8 cellular contexts compared by ENCODE assay signal in genomic region chr1:116151739-116152576, GRCh38. TPM values are rescaled to one million over a fixed set of nuclear protein-coding genes. Genes with fewer than 3 reads are reported as not detected.
DNase-seq lines count a peak whose midpoint lies in the region; ATAC-seq and TF ChIP-seq lines count a peak whose summit lies in the region.

No MANE protein-coding gene starts in this region.

- DNase-seq in KBM-7 (peak; percentile 89), RWPE1 (ENCODE audit: low spot score) (peak; percentile 83), activated gamma-delta T cell treated with Interleukin-2 at 50 U/mL for 16 hours (peak; percentile 62), germinal center (ENCODE audit: low spot score) (peak; percentile 85), nucleus accumbens (lab: John Stamatoyannopoulos, UW) (peak in 50 of 56 donors; percentile 8 to 81 (median 56)), suprapubic skin (ENCODE audit: low spot score in 2 of 2) (peak; percentile 79 to 87)

- POLR2A ChIA-PET in RWPE1 (lab: Yijun Ruan, JAX; ENCODE audit: low non-redundant PET), result no interaction called here

- TF ChIP-seq POLR2A in suprapubic skin (IDR thresholded peaks at IDR 0.05), result no peak

- 32% methylated on average over 9 of the region's 46 CpGs for WGBS in suprapubic skin

- H3K9me3 ChIP-seq in DOHH2 (ENCODE audit: control insufficient read depth, insufficient read depth, low read length) (no peaks in the 10 kb centered on the region), suprapubic skin (no peaks in the 10 kb centered on the region)

- no peaks in the 10 kb centered on the region for H3K9me2 ChIP-seq in DOHH2 (replicated peaks; ENCODE audit: control insufficient read depth, low read length)

- H3K4me3 ChIP-seq in DOHH2 (ENCODE audit: low read length) (peak overlapping the region; percentile 66), suprapubic skin (peak overlapping the region; percentile 38)

- TF ChIP-seq EP300 in suprapubic skin (IDR thresholded peaks at IDR 0.05), result no peak

- H3K4me1 ChIP-seq in DOHH2 (ENCODE audit: control insufficient read depth, low read length) (peaks cover 8% of the 10 kb centered on the region), suprapubic skin (peaks cover 19% of the 10 kb centered on the region)

- in situ Hi-C loops in KBM-7 (cut with MboI; ENCODE audit: low pct_unique_long_range_greater_than_20kb, low sequenced_read_pairs), result no loop called here

- H3K27me3 ChIP-seq in DOHH2 (ENCODE audit: control insufficient read depth, low read length) (no peaks in the 10 kb centered on the region), suprapubic skin (no peaks in the 10 kb centered on the region)

- H3K36me3 ChIP-seq in DOHH2 (ENCODE audit: control insufficient read depth, low read length), result no peaks in the 10 kb centered on the region
- no peaks in the 10 kb centered on the region for H3K36me3 ChIP-seq in suprapubic skin

- H3F3A ChIP-seq in DOHH2 (ENCODE audit: control insufficient read depth, insufficient read depth), result no peaks in the 10 kb centered on the region

- TF ChIP-seq CTCF in DOHH2 (IDR thresholded peaks at IDR 0.05; ENCODE audit: low read depth, low read length, poor library complexity, severe bottlenecking) (peak; percentile 83), RWPE1 (conservative IDR thresholded peaks at IDR 0.05; ENCODE audit: low read depth) (peak; percentile 95), suprapubic skin (IDR thresholded peaks at IDR 0.05) (peak; percentile 62 to 98)

- peak; percentile 96 for ATAC-seq in GM21737 (IDR thresholded peaks at IDR 0.05; ENCODE audit: unreplicated experiment)

- H4K20me1 ChIP-seq in DOHH2 (ENCODE audit: control insufficient read depth, insufficient read depth, low read depth, low read length), result no peaks in the 10 kb centered on the region

- H3K4me2 ChIP-seq in DOHH2 (ENCODE audit: low read length), result peak overlapping the region; percentile 82

- no peaks in the 10 kb centered on the region for H3K79me2 ChIP-seq in DOHH2 (ENCODE audit: control insufficient read depth, low read length)

- CTCF ChIA-PET in RWPE1 (lab: Yijun Ruan, JAX), result interaction anchor here (0.6 to 5.8 kb wide), 15 partner anchors 10 to 367 kb away, joined by 3 to 40 read pairs (median 4); no protein-coding TSS in a partner anchor

- no peak overlapping the region for H3K27ac ChIP-seq in DOHH2 (ENCODE audit: low read depth, low read length)
- peak overlapping the region; percentile 48; the same call in 1 of the 2 replicates for H3K27ac ChIP-seq in RWPE1
- peak overlapping the region; percentile 30 for H3K27ac ChIP-seq in suprapubic skin

RNA-seq across cellular contexts. Expression of gene MAB21L3, which starts 40.8 kb away (rescaled TPM):
- 10 to 100 TPM in 3 of 4 donors, 1 to 10 TPM in 1; 9.7 to 26.6 (median 20.7) TPM for total RNA-seq in suprapubic skin
